ENCODE assay signal across 33 cellular contexts in the genomic region with DNA sequence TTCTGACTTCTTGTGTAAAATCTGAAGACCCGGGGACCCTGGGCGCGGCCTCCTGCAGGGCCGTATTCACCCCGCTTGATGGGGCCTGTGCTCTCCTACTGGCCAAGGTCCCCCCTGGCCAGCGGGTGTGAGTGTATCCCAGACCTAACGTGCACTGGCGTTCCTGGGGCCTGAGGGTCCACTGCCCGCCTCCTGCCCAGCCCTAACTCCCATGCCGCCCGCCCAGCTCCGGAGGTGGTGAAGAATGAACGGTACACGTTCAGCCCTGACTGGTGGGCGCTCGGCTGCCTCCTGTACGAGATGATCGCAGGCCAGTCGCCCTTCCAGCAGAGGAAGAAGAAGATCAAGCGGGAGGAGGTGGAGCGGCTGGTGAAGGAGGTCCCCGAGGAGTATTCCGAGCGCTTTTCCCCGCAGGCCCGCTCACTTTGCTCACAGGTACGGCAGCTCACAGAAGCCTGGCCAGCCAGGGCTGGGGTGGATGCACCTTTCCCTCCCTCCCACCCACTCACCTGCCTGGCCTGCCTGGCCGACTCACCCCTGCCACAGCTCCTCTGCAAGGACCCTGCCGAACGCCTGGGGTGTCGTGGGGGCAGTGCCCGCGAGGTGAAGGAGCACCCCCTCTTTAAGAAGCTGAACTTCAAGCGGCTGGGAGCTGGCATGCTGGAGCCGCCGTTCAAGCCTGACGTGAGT. TPM values are rescaled to one million over a fixed set of nuclear protein-coding genes. Genes with fewer than 3 reads are reported as not detected.
DNase-seq lines count a peak whose midpoint lies in the region; ATAC-seq and TF ChIP-seq lines count a peak whose summit lies in the region.
"Had no signal": no experiment of that assay in that cellular context is flagged by ENCODE, and none has a peak within 500 bp of the region (broad histone marks: within the 10 kb centered on the region; RNA-seq: fewer than 3 reads in every experiment).

No MANE protein-coding gene starts in this region.

- H3K36me3 ChIP-seq in CD8-positive, alpha-beta T cell (ENCODE audit: insufficient read depth, low read length), result peaks cover 83% of the 10 kb centered on the region

- H3K9me3 ChIP-seq in CD8-positive, alpha-beta T cell (ENCODE audit: low read length), result no peaks in the 10 kb centered on the region
- H3K9me3 ChIP-seq: BLaER1 treated with 17β-estradiol and CSF1 and Interleukin-3, amounts not matched to agents 10 nM and 100 nM; gastroesophageal sphincter; tibial nerve had no signal

- DNase-seq in activated naive CD4-positive, alpha-beta T cell treated with anti-CD3 and anti-CD28 coated beads, Interleukin-2, amount 50 U/mL, for 72 hours (ENCODE audit: low spot score in 2 of 2), result no peak
- no peak for DNase-seq in activated naive CD4-positive, alpha-beta T cell treated with anti-CD3 and anti-CD28 coated beads, Interleukin-2, amount 10 ng/mL, durations not matched to agents 7 days and 5 days
- no peak for DNase-seq in CD8-positive, alpha-beta T cell
- DNase-seq in progenitor cell of endocrine pancreas (ENCODE audit: low spot score, unreplicated experiment) (no peak), DMS 273 (lab: John Stamatoyannopoulos, UW; ENCODE audit: unreplicated experiment) (no peak)
- DNase-seq: activated effector memory CD4-positive, alpha-beta T cell treated with anti-CD3 and anti-CD28 coated beads, Interleukin-2, amount 50 U/mL, for 16 hours; Calu3; cerebellar nuclear complex; dorsolateral prefrontal cortex; left colon; mesendoderm; NCI-H1092; NCI-H187 treated with DMSO at 0.1 percent for 48 hours; NCI-H2171 treated with DMSO at 0.1 percent for 48 hours; NCI-H524 treated with DMSO at 0.1 percent for 48 hours; NK-92 treated with Interleukin-12 subunit alpha and Interleukin-12 subunit beta, amount 100 ng/mL, for 24 hours; nucleus accumbens; PC-9; SHP77 treated with DMSO at 0.1 percent for 48 hours; SW 1271 had no signal

- H3K4me3 Mint-ChIP-seq in activated naive CD4-positive, alpha-beta T cell treated with anti-CD3 and anti-CD28 coated beads, Interleukin-2, amount 10 ng/mL, durations not matched to agents 7 days and 5 days, result no peak overlapping the region
- no peak overlapping the region for H3K4me3 Mint-ChIP-seq in CD8-positive, alpha-beta T cell
- peak overlapping the region; percentile 97 for H3K4me3 Mint-ChIP-seq in activated T-helper 17 cell treated with anti-CD3 and anti-CD28 coated beads, Interleukin-2, amount 50 U/mL, for 72 hours
- no peak overlapping the region for H3K4me3 Mint-ChIP-seq in progenitor cell of endocrine pancreas (ENCODE audit: low read depth)
- H3K4me3 Mint-ChIP-seq: WTC11 had no signal

- no peak overlapping the region for H3K27ac ChIP-seq in CD8-positive, alpha-beta T cell (ENCODE audit: low read depth, low read length)
- H3K27ac ChIP-seq: dorsolateral prefrontal cortex, gastroesophageal sphincter, hepatocyte, PC-9, tibial nerve had no signal

- peaks cover 94% of the 10 kb centered on the region for H3K4me1 ChIP-seq in CD8-positive, alpha-beta T cell (ENCODE audit: insufficient read depth, low read length)

- H3K27ac Mint-ChIP-seq in activated naive CD4-positive, alpha-beta T cell treated with anti-CD3 and anti-CD28 coated beads, Interleukin-2, amount 50 U/mL, for 72 hours, result peak overlapping the region; percentile 51 to 60
- H3K27ac Mint-ChIP-seq in activated naive CD4-positive, alpha-beta T cell treated with anti-CD3 and anti-CD28 coated beads, Interleukin-2, amount 10 ng/mL, durations not matched to agents 7 days and 5 days, result no peak overlapping the region
- H3K27ac Mint-ChIP-seq in CD8-positive, alpha-beta T cell, result peak overlapping the region; percentile 62
- no peak overlapping the region for H3K27ac Mint-ChIP-seq in activated T-helper 17 cell treated with anti-CD3 and anti-CD28 coated beads, Interleukin-2, amount 50 U/mL, for 72 hours
- peak overlapping the region; percentile 24 for H3K27ac Mint-ChIP-seq in progenitor cell of endocrine pancreas
- H3K27ac Mint-ChIP-seq: WTC11 had no signal

- H3K4me1 Mint-ChIP-seq in activated naive CD4-positive, alpha-beta T cell treated with anti-CD3 and anti-CD28 coated beads, Interleukin-2, amount 10 ng/mL, durations not matched to agents 7 days and 5 days, result peaks cover 82% of the 10 kb centered on the region
- peaks cover 64% of the 10 kb centered on the region for H3K4me1 Mint-ChIP-seq in CD8-positive, alpha-beta T cell (ENCODE audit: low read depth)
- peaks cover 18% of the 10 kb centered on the region for H3K4me1 Mint-ChIP-seq in activated T-helper 17 cell treated with anti-CD3 and anti-CD28 coated beads, Interleukin-2, amount 50 U/mL, for 72 hours
- peaks cover 4% of the 10 kb centered on the region for H3K4me1 Mint-ChIP-seq in progenitor cell of endocrine pancreas (ENCODE audit: low read depth)

- CTCF ChIA-PET in activated naive CD4-positive, alpha-beta T cell treated with anti-CD3 and anti-CD28 coated beads, Interleukin-2, amount 10 ng/mL, durations not matched to agents 7 days and 5 days (lab: Charles Lee), result interaction anchor here (1.4 kb wide), 1 partner anchor 17 kb away, joined by 4 read pairs; no protein-coding TSS in a partner anchor
- CTCF ChIA-PET in CD8-positive, alpha-beta T cell (lab: Charles Lee), result interaction anchor here (1.0 to 26.7 kb wide), 4 partner anchors 10 to 45 kb away, joined by 3 to 628 read pairs (median 6); partner anchors contain the start of genes F12, PFN3 and PRR7

- H3K4me3 ChIP-seq in CD8-positive, alpha-beta T cell (ENCODE audit: low read depth, low read length), result no peak overlapping the region
- H3K4me3 ChIP-seq: BLaER1 treated with 17β-estradiol and CSF1 and Interleukin-3, amounts not matched to agents 10 nM and 100 nM; dorsolateral prefrontal cortex; gastroesophageal sphincter; GM12878; hepatocyte; PC-9; tibial nerve had no signal

- H3K36me3 Mint-ChIP-seq in activated naive CD4-positive, alpha-beta T cell treated with anti-CD3 and anti-CD28 coated beads, Interleukin-2, amount 50 U/mL, for 72 hours, result peaks cover 31 to 49% of the 10 kb centered on the region in 2 donors
- peaks cover 81% of the 10 kb centered on the region for H3K36me3 Mint-ChIP-seq in activated naive CD4-positive, alpha-beta T cell treated with anti-CD3 and anti-CD28 coated beads, Interleukin-2, amount 10 ng/mL, durations not matched to agents 7 days and 5 days
- peaks cover 84% of the 10 kb centered on the region for H3K36me3 Mint-ChIP-seq in CD8-positive, alpha-beta T cell
- H3K36me3 Mint-ChIP-seq in activated T-helper 17 cell treated with anti-CD3 and anti-CD28 coated beads, Interleukin-2, amount 50 U/mL, for 72 hours (ENCODE audit: low read depth), result peaks cover 97% of the 10 kb centered on the region
- peaks cover 16% of the 10 kb centered on the region for H3K36me3 Mint-ChIP-seq in progenitor cell of endocrine pancreas (ENCODE audit: insufficient read depth)

- H3K27me3 ChIP-seq in CD8-positive, alpha-beta T cell (ENCODE audit: insufficient read depth, low read length), result no peaks in the 10 kb centered on the region
- H3K27me3 ChIP-seq: BLaER1 treated with 17β-estradiol and CSF1 and Interleukin-3, amounts not matched to agents 10 nM and 100 nM; dorsolateral prefrontal cortex; gastroesophageal sphincter; hepatocyte; tibial nerve had no signal

- POLR2A ChIA-PET in CD8-positive, alpha-beta T cell (lab: Charles Lee), result interaction anchor here (2.6 to 22.6 kb wide), 2 partner anchors 8 to 10 kb away, joined by 31 to 498 read pairs; partner anchors contain the start of genes GRK6 and PRR7

- intact Hi-C loops in CD8-positive, alpha-beta T cell (cut with DNase I, micrococcal nuclease), result no loop called here

- ATAC-seq in activated naive CD4-positive, alpha-beta T cell treated with anti-CD3 and anti-CD28 coated beads, Interleukin-2, amount 50 U/mL, for 72 hours, result no peak
- ATAC-seq in CD8-positive, alpha-beta T cell, result no peak
- no peak for ATAC-seq in activated T-helper 17 cell treated with anti-CD3 and anti-CD28 coated beads, Interleukin-2, amount 50 U/mL, for 72 hours (replicated peaks)
- no peak for ATAC-seq in GM21367 (IDR thresholded peaks at IDR 0.05; ENCODE audit: unreplicated experiment)
- ATAC-seq: gastroesophageal sphincter, GM12878, left colon, WTC11 had no signal

- H3K9me3 Mint-ChIP-seq in activated naive CD4-positive, alpha-beta T cell treated with anti-CD3 and anti-CD28 coated beads, Interleukin-2, amount 50 U/mL, for 72 hours, result no peaks in the 10 kb centered on the region
- H3K9me3 Mint-ChIP-seq in activated naive CD4-positive, alpha-beta T cell treated with anti-CD3 and anti-CD28 coated beads, Interleukin-2, amount 10 ng/mL, durations not matched to agents 7 days and 5 days, result no peaks in the 10 kb centered on the region
- no peaks in the 10 kb centered on the region for H3K9me3 Mint-ChIP-seq in CD8-positive, alpha-beta T cell
- H3K9me3 Mint-ChIP-seq in activated T-helper 17 cell treated with anti-CD3 and anti-CD28 coated beads, Interleukin-2, amount 50 U/mL, for 72 hours, result no peaks in the 10 kb centered on the region
- H3K9me3 Mint-ChIP-seq in progenitor cell of endocrine pancreas (ENCODE audit: low read depth), result no peaks in the 10 kb centered on the region

- TF ChIP-seq CTCF in CD8-positive, alpha-beta T cell (IDR thresholded peaks at IDR 0.05), result no peak
- TF ChIP-seq CTCF in progenitor cell of endocrine pancreas (IDR thresholded peaks at IDR 0.05; ENCODE audit: unreplicated experiment), result no peak

- H3K27me3 Mint-ChIP-seq in activated naive CD4-positive, alpha-beta T cell treated with anti-CD3 and anti-CD28 coated beads, Interleukin-2, amount 10 ng/mL, durations not matched to agents 7 days and 5 days, result no peaks in the 10 kb centered on the region
- no peaks in the 10 kb centered on the region for H3K27me3 Mint-ChIP-seq in CD8-positive, alpha-beta T cell (ENCODE audit: low read depth)
- H3K27me3 Mint-ChIP-seq in activated T-helper 17 cell treated with anti-CD3 and anti-CD28 coated beads, Interleukin-2, amount 50 U/mL, for 72 hours, result no peaks in the 10 kb centered on the region
- no peaks in the 10 kb centered on the region for H3K27me3 Mint-ChIP-seq in progenitor cell of endocrine pancreas

RNA-seq across cellular contexts. Expression of gene GRK6, which starts 9.5 kb away (rescaled TPM):
- 100 to 1,000 TPM; 104 to 125 TPM for total RNA-seq in activated naive CD4-positive, alpha-beta T cell treated with anti-CD3 and anti-CD28 coated beads, Interleukin-2, amount 50 U/mL, for 72 hours
- total RNA-seq in CD8-positive, alpha-beta T cell, result 100 to 1,000 TPM; 133 to 139 TPM
- total RNA-seq in activated T-helper 17 cell treated with anti-CD3 and anti-CD28 coated beads, Interleukin-2, amount 50 U/mL, for 72 hours, result 100 to 1,000 TPM; 108 to 130 TPM
- 40.2 and 43.0 TPM in 2 replicates for total RNA-seq in progenitor cell of endocrine pancreas

RNA-seq across cellular contexts. Expression of gene PRR7, which starts 10.6 kb away (rescaled TPM):
- 10 to 100 TPM in 1 of 2 donors, 1 to 10 TPM in 1; 4.1 to 11.4 TPM for total RNA-seq in activated naive CD4-positive, alpha-beta T cell treated with anti-CD3 and anti-CD28 coated beads, Interleukin-2, amount 50 U/mL, for 72 hours
- 10 to 100 TPM; 21.0 TPM for total RNA-seq in CD8-positive, alpha-beta T cell
- total RNA-seq in activated T-helper 17 cell treated with anti-CD3 and anti-CD28 coated beads, Interleukin-2, amount 50 U/mL, for 72 hours, result 10 to 100 TPM in 1 of 2 donors, 1 to 10 TPM in 1; 8.2 to 13.6 TPM
- total RNA-seq in progenitor cell of endocrine pancreas, result 11.7 and 13.1 TPM in 2 replicates

RNA-seq across cellular contexts. Expression of gene F12, which starts 26.6 kb away (rescaled TPM):
- total RNA-seq in activated naive CD4-positive, alpha-beta T cell treated with anti-CD3 and anti-CD28 coated beads, Interleukin-2, amount 50 U/mL, for 72 hours, result 1 to 10 TPM; 2.2 to 9.8 TPM
- not detected for total RNA-seq in CD8-positive, alpha-beta T cell
- 1 to 10 TPM; 3.7 to 4.6 TPM for total RNA-seq in activated T-helper 17 cell treated with anti-CD3 and anti-CD28 coated beads, Interleukin-2, amount 50 U/mL, for 72 hours
- total RNA-seq in progenitor cell of endocrine pancreas, result 4.0 and 4.7 TPM in 2 replicates
- total RNA-seq: skeletal muscle tissue had no signal

RNA-seq across cellular contexts. Expression of gene PFN3, which starts 35.5 kb away (rescaled TPM):
- not detected for total RNA-seq in activated naive CD4-positive, alpha-beta T cell treated with anti-CD3 and anti-CD28 coated beads, Interleukin-2, amount 50 U/mL, for 72 hours
- not detected for total RNA-seq in CD8-positive, alpha-beta T cell
- not detected for total RNA-seq in activated T-helper 17 cell treated with anti-CD3 and anti-CD28 coated beads, Interleukin-2, amount 50 U/mL, for 72 hours
- total RNA-seq in progenitor cell of endocrine pancreas, result not detected in 2 replicates
- total RNA-seq: Calu3, dorsolateral prefrontal cortex, endothelial cell of umbilical vein, fibroblast of lung, gastroesophageal sphincter, GM12878, H1, hepatocyte, left colon, myocyte, PC-9, skeletal muscle tissue, tibial nerve had no signal

RNA-seq across cellular contexts. Expression of gene DBN1, which starts 37.4 kb away (rescaled TPM):
- total RNA-seq in activated naive CD4-positive, alpha-beta T cell treated with anti-CD3 and anti-CD28 coated beads, Interleukin-2, amount 50 U/mL, for 72 hours, result 10 to 100 TPM in 1 of 2 donors, 1 to 10 TPM in 1; 5.5 to 20.2 TPM
- 10 to 100 TPM; 16.2 to 19.9 TPM for total RNA-seq in CD8-positive, alpha-beta T cell
- 1 to 10 TPM; 2.3 to 3.1 TPM for total RNA-seq in activated T-helper 17 cell treated with anti-CD3 and anti-CD28 coated beads, Interleukin-2, amount 50 U/mL, for 72 hours
- total RNA-seq in progenitor cell of endocrine pancreas, result 396 and 422 TPM in 2 replicates

Comparison
In these comparisons a context has a peak if more than half of its experiments do, and no peak if none do; other contexts are left out.
1. H3K27ac Mint-ChIP-seq: peak in activated naive CD4-positive, alpha-beta T cell treated with anti-CD3 and anti-CD28 coated beads, Interleukin-2, amount 50 U/mL, for 72 hours (2 of 2), CD8-positive, alpha-beta T cell (single experiment) and progenitor cell of endocrine pancreas (single experiment); none in activated naive CD4-positive, alpha-beta T cell treated with anti-CD3 and anti-CD28 coated beads, Interleukin-2, amount 10 ng/mL, durations not matched to agents 7 days and 5 days (single experiment) and activated T-helper 17 cell treated with anti-CD3 and anti-CD28 coated beads, Interleukin-2, amount 50 U/mL, for 72 hours (single experiment).